In genomic region chr17:60086822-60087591, GRCh38 we compare ENCODE assay signal across 10 cellular contexts. TPM values are rescaled to one million over a fixed set of nuclear protein-coding genes. Genes with fewer than 3 reads are reported as not detected.
DNase-seq lines count a peak whose midpoint lies in the region; FAIRE-seq and TF ChIP-seq lines count a peak whose summit lies in the region.
"Had no signal": no experiment of that assay in that cellular context is flagged by ENCODE, and none has a peak within 500 bp of the region (broad histone marks: within the 10 kb centered on the region; RNA-seq: fewer than 3 reads in every experiment).

No MANE protein-coding gene starts in this region.

- H3K27ac ChIP-seq in kidney (ENCODE audit: low read depth in 2 of 2, low read length in 2 of 2) = no peak overlapping the region

- no peaks in the 10 kb centered on the region for H3K36me3 ChIP-seq in kidney (ENCODE audit: control insufficient read depth in 1 of 2, insufficient read depth in 2 of 2, low read length in 2 of 2)
- H3K36me3 ChIP-seq: esophagus muscularis mucosa had no signal

- DNase-seq in AG10803 (ENCODE audit: low read depth) (peak; percentile 87), LHCN-M2 (ENCODE audit: low read depth) (peak; percentile 77), astrocyte of the cerebellum (ENCODE audit: low read depth) (no peak), iris pigment epithelial cell (ENCODE audit: low read depth) (peak; percentile 57), kidney (no peak), NOMO-1 treated with dmso at 0.1 percent for 144 hours (lab: John Stamatoyannopoulos, UW; ENCODE audit: unreplicated experiment) (no peak), germinal center (ENCODE audit: low spot score) (no peak), Ammon's horn (ENCODE audit: low spot score) (no peak)
- DNase-seq: activated naive CD4-positive, alpha-beta T cell treated with anti-CD3 and anti-CD28 coated beads, Interleukin-2, amount 50 U/mL, for 16 hours had no signal

- in situ Hi-C loops in astrocyte of the cerebellum (cut with HindIII; ENCODE audit: low sequenced_read_pairs) = no loop called here

- no peak overlapping the region for H3K9ac ChIP-seq in kidney (ENCODE audit: low read length in 2 of 2)

- H3K4me1 ChIP-seq in kidney (ENCODE audit: control insufficient read depth in 1 of 2, insufficient read depth in 1 of 2, low read depth in 1 of 2, low read length in 2 of 2) = no peaks in the 10 kb centered on the region

- no peaks in the 10 kb centered on the region for H3K9me3 ChIP-seq in kidney (ENCODE audit: control insufficient read depth in 1 of 2, low read length in 2 of 2)
- H3K9me3 ChIP-seq: esophagus muscularis mucosa had no signal

- FAIRE-seq in kidney (lab: Jason Lieb, UNC) = no peak

- no peak for TF ChIP-seq CTCF in AG10803 (conservative IDR thresholded peaks at IDR 0.05; ENCODE audit: low read length)
- no peak for TF ChIP-seq CTCF in astrocyte of the cerebellum (IDR thresholded peaks at IDR 0.05; ENCODE audit: low read depth, low read length, missing control alignments)
- TF ChIP-seq CTCF in kidney (IDR thresholded peaks at IDR 0.05; ENCODE audit: borderline replicate concordance, extremely low read depth, insufficient read depth) = no peak

- intact Hi-C loops in kidney (cut with DNase I) = no loop called here

- H3K4me3 ChIP-seq in AG10803 (ENCODE audit: low read length) (peak overlapping the region; percentile 46), astrocyte of the cerebellum (ENCODE audit: low read depth, low read length) (peak overlapping the region; percentile 27), kidney (ENCODE audit: low read length in 2 of 2) (no peak overlapping the region)
- H3K4me3 ChIP-seq: esophagus muscularis mucosa had no signal

RNA-seq across cellular contexts. Expression of gene HEATR6, which starts 8.3 kb away (rescaled TPM):
- total RNA-seq in LHCN-M2 (2014; rRNA removed) (20.6 and 23.2 TPM in 2 replicates), kidney (27.6 TPM)
- polyA plus RNA-seq in LHCN-M2 (2012) = 8.5 TPM
- 4.4 TPM for polyA plus RNA-seq in kidney (ENCODE audit: insufficient read depth, low read depth, low replicate concordance)

Comparison
In these comparisons a context has a peak if more than half of its experiments do, and no peak if none do; other contexts are left out.
1. DNase-seq: peak in AG10803 (single experiment), LHCN-M2 (single experiment) and iris pigment epithelial cell (single experiment); none in astrocyte of the cerebellum (single experiment), kidney (single experiment), NOMO-1 treated with dmso at 0.1 percent for 144 hours (single experiment), germinal center (single experiment) and Ammon's horn (single experiment).
2. H3K4me3 ChIP-seq: peak in AG10803 (single experiment) and astrocyte of the cerebellum (single experiment); none in kidney (0 of 2).